Comparison of ENCODE assay signal across 23 cellular contexts in genomic region chr9:131482343-131483006, GRCh38. TPM values are rescaled to one million over a fixed set of nuclear protein-coding genes. Genes with fewer than 3 reads are reported as not detected.
DNase-seq lines count a peak whose midpoint lies in the region; ATAC-seq, FAIRE-seq and TF ChIP-seq lines count a peak whose summit lies in the region.
"Had no signal": no experiment of that assay in that cellular context is flagged by ENCODE, and none has a peak within 500 bp of the region (broad histone marks: within the 10 kb centered on the region; RNA-seq: fewer than 3 reads in every experiment).

No MANE protein-coding gene starts in this region.

- H3K4me3 Mint-ChIP-seq in CD4-positive, alpha-beta T cell: no peak overlapping the region
- H3K4me3 Mint-ChIP-seq: activated CD4-positive, alpha-beta memory T cell treated with anti-CD3 and anti-CD28 coated beads, Interleukin-2, amount 10 ng/mL, durations not matched to agents 7 days and 5 days had no signal

- H3K27me3 Mint-ChIP-seq in CD4-positive, alpha-beta T cell: no peaks in the 10 kb centered on the region
- H3K27me3 Mint-ChIP-seq: activated CD4-positive, alpha-beta memory T cell treated with anti-CD3 and anti-CD28 coated beads, Interleukin-2, amount 10 ng/mL, durations not matched to agents 7 days and 5 days had no signal

- H3K9me3 ChIP-seq in CD4-positive, alpha-beta T cell (ENCODE audit: control insufficient read depth, low read length): no peaks in the 10 kb centered on the region
- H3K9me3 ChIP-seq in endothelial cell of umbilical vein (replicated peaks; ENCODE audit: control insufficient read depth, insufficient read depth, low read length) (no peaks in the 10 kb centered on the region), prostate gland (no peaks in the 10 kb centered on the region), transverse colon (no peaks in the 10 kb centered on the region)
- H3K9me3 ChIP-seq: left lung, stomach had no signal

- BruUV-seq in endothelial cell of umbilical vein (replicated peaks; lab: Mats Ljungman, UMichigan): TSS peak; percentile 53

- no peak for DNase-seq in CD4-positive, alpha-beta T cell
- DNase-seq in endothelial cell of umbilical vein (ENCODE audit: low read depth, low spot score): no peak
- no peak for DNase-seq in prostate gland (ENCODE audit: low spot score)
- DNase-seq in epidermal melanocyte (ENCODE audit: insufficient read length, low spot score): no peak
- DNase-seq in transverse colon: no peak
- no peak for DNase-seq in AG20443 (ENCODE audit: low spot score)
- DNase-seq: activated CD4-positive, alpha-beta memory T cell treated with anti-CD3 and anti-CD28 coated beads, Interleukin-2, amount 10 ng/mL, durations not matched to agents 7 days and 5 days; activated T-cell treated with anti-CD3 and anti-CD28 coated beads, Interleukin-2, amount 50 U/mL, for 1 hour; dermis blood vessel endothelial cell; DMS153; erythroblast; H7; NCI-H1436; NCI-H2171 treated with DMSO at 0.1 percent for 48 hours; occipital lobe; OCI-M1; stimulated activated CD4-positive, alpha-beta T cell treated with anti-CD3 and anti-CD28 coated beads, Interleukin-2, amount 100 ng/mL, for 24 hours; stomach had no signal

- peaks cover 6% of the 10 kb centered on the region for H3K4me1 Mint-ChIP-seq in CD4-positive, alpha-beta T cell (ENCODE audit: low read depth)
- H3K4me1 Mint-ChIP-seq: activated CD4-positive, alpha-beta memory T cell treated with anti-CD3 and anti-CD28 coated beads, Interleukin-2, amount 10 ng/mL, durations not matched to agents 7 days and 5 days had no signal

- no peak for FAIRE-seq in endothelial cell of umbilical vein (lab: Jason Lieb, UNC)
- FAIRE-seq: frontal cortex, GM12878 had no signal

- H3K27me3 ChIP-seq in CD4-positive, alpha-beta T cell (ENCODE audit: control insufficient read depth, insufficient read depth, low read length): no peaks in the 10 kb centered on the region
- H3K27me3 ChIP-seq in endothelial cell of umbilical vein (ENCODE audit: control insufficient read depth in 2 of 2, insufficient read depth in 2 of 2, low read length in 2 of 2): no peaks in the 10 kb centered on the region
- H3K27me3 ChIP-seq in prostate gland (replicated peaks; ENCODE audit: insufficient read depth): no peaks in the 10 kb centered on the region
- no peaks in the 10 kb centered on the region for H3K27me3 ChIP-seq in transverse colon
- H3K27me3 ChIP-seq: left lung, stomach had no signal

- WGBS in prostate gland: 64% methylated on average over 21 of the region's 24 CpGs
- 91 to 100% methylated on average over 1 to 24 of the region's 24 CpGs for WGBS in transverse colon (ENCODE audit: low coverage in 1 of 2), 2 donors

- intact Hi-C loops in CD4-positive, alpha-beta T cell (cut with DNase I, micrococcal nuclease): no loop called here
- intact Hi-C loops in endothelial cell of umbilical vein (cut with micrococcal nuclease) (no loop called here), prostate gland (cut with DNase I) (no loop called here), transverse colon (cut with DNase I; ENCODE audit: low total_unique reads) (no loop called here)

- no peak overlapping the region for H3K4me2 ChIP-seq in endothelial cell of umbilical vein (ENCODE audit: insufficient read depth, low read length)

- peak overlapping the region; percentile 73 for H3K27ac Mint-ChIP-seq in CD4-positive, alpha-beta T cell
- H3K27ac Mint-ChIP-seq: activated CD4-positive, alpha-beta memory T cell treated with anti-CD3 and anti-CD28 coated beads, Interleukin-2, amount 10 ng/mL, durations not matched to agents 7 days and 5 days had no signal

- no peak for TF ChIP-seq POLR2A in endothelial cell of umbilical vein (IDR thresholded peaks at IDR 0.05; ENCODE audit: low read depth, low read length)
- no peak for TF ChIP-seq POLR2A in prostate gland (IDR thresholded peaks at IDR 0.05)
- TF ChIP-seq POLR2A in GM18505 (IDR thresholded peaks at IDR 0.05; ENCODE audit: borderline replicate concordance, extremely low read depth, insufficient read depth, insufficient read length): no peak
- TF ChIP-seq POLR2A in transverse colon (IDR thresholded peaks at IDR 0.05): no peak

- POLR2A ChIA-PET in CD4-positive, alpha-beta T cell (lab: Charles Lee): interaction anchor here (0.5 kb wide), 1 partner anchor 24 kb away, joined by 3 read pairs; no protein-coding TSS in a partner anchor
- POLR2A ChIA-PET in endothelial cell of umbilical vein (lab: Charles Lee): no interaction called here

- in situ Hi-C loops in transverse colon (cut with MboI; ENCODE audit: low pct_ligation_motif_present in 1 of 4, low pct_unique_long_range_greater_than_20kb in 1 of 4, low sequenced_read_pairs in 3 of 4): loop anchor here in 3 of 4 donors (10.0 to 25.0 kb wide), 3 partner anchors 118 to 255 kb away; partner anchors contain the start of gene RAPGEF1 (in 1 of the 3)

- peaks cover 98% of the 10 kb centered on the region for H3K36me3 Mint-ChIP-seq in CD4-positive, alpha-beta T cell (ENCODE audit: low read depth)

- no peak overlapping the region for H2AFZ ChIP-seq in endothelial cell of umbilical vein (ENCODE audit: low read depth, low read length)

- no peak for TF ChIP-seq CTCF in CD4-positive, alpha-beta T cell (IDR thresholded peaks at IDR 0.05)
- TF ChIP-seq CTCF in VCaP (conservative IDR thresholded peaks at IDR 0.05) (no peak), endothelial cell of umbilical vein (IDR thresholded peaks at IDR 0.05; ENCODE audit: extremely low read depth in 1 of 2, insufficient read depth in 1 of 2, low read depth in 1 of 2, low read length in 2 of 2) (no peak), prostate gland (IDR thresholded peaks at IDR 0.05) (no peak), transverse colon (IDR thresholded peaks at IDR 0.05) (no peak)

- no peaks in the 10 kb centered on the region for H4K20me1 ChIP-seq in endothelial cell of umbilical vein (replicated peaks; ENCODE audit: control insufficient read depth, extremely low read depth, insufficient read depth, low read length)

- CTCF ChIA-PET in CD4-positive, alpha-beta T cell (lab: Charles Lee): no interaction called here
- CTCF ChIA-PET in endothelial cell of umbilical vein (lab: Charles Lee): no interaction called here

- H3K9ac ChIP-seq in endothelial cell of umbilical vein (replicated peaks; ENCODE audit: extremely low read depth, insufficient read depth, low read length): no peak overlapping the region

- no peaks in the 10 kb centered on the region for H3K4me1 ChIP-seq in endothelial cell of umbilical vein (ENCODE audit: control insufficient read depth, extremely low read depth, insufficient read depth, low read length)
- H3K4me1 ChIP-seq in prostate gland (replicated peaks): peaks cover 21% of the 10 kb centered on the region
- no peaks in the 10 kb centered on the region for H3K4me1 ChIP-seq in transverse colon
- H3K4me1 ChIP-seq: left lung had no signal

- no peaks in the 10 kb centered on the region for H3K9me1 ChIP-seq in endothelial cell of umbilical vein (replicated peaks; ENCODE audit: control insufficient read depth, extremely low read depth, insufficient read depth, low read length)

- no peak overlapping the region for H3K27ac ChIP-seq in CD4-positive, alpha-beta T cell (ENCODE audit: low read depth, low read length)
- H3K27ac ChIP-seq in VCaP (peak overlapping the region; percentile 63), endothelial cell of umbilical vein (ENCODE audit: insufficient read depth, low read depth, low read length) (no peak overlapping the region), prostate gland (peak overlapping the region; percentile 66 to 78), transverse colon (peak overlapping the region in 2 of 4 donors; percentile 31 to 44)
- H3K27ac ChIP-seq: left lung had no signal

- ATAC-seq in CD4-positive, alpha-beta T cell (ENCODE audit: poor library complexity): no peak
- no peak for ATAC-seq in GM18505 (IDR thresholded peaks at IDR 0.05; ENCODE audit: unreplicated experiment)
- ATAC-seq: GM12878, left lung had no signal

- H3K4me3 ChIP-seq in endothelial cell of umbilical vein (replicated peaks in 1 of 3; ENCODE audit: insufficient read depth in 1 of 3, low read depth in 1 of 3, low read length in 3 of 3): no peak overlapping the region
- H3K4me3 ChIP-seq in prostate gland: no peak overlapping the region
- H3K4me3 ChIP-seq in transverse colon: no peak overlapping the region
- H3K4me3 ChIP-seq: GM12878, left lung, stomach had no signal

- peaks cover 41 to 82% of the 10 kb centered on the region in 2 experiments for H3K36me3 ChIP-seq in endothelial cell of umbilical vein (ENCODE audit: control insufficient read depth in 2 of 2, extremely low read depth in 1 of 2, insufficient read depth in 2 of 2, low read length in 2 of 2)
- H3K36me3 ChIP-seq in prostate gland: peaks cover 13 to 29% of the 10 kb centered on the region in 2 donors
- peaks cover 0 to 78% (median 27%) of the 10 kb centered on the region in 4 donors for H3K36me3 ChIP-seq in transverse colon

- no peaks in the 10 kb centered on the region for H3K9me3 Mint-ChIP-seq in CD4-positive, alpha-beta T cell
- H3K9me3 Mint-ChIP-seq: activated CD4-positive, alpha-beta memory T cell treated with anti-CD3 and anti-CD28 coated beads, Interleukin-2, amount 10 ng/mL, durations not matched to agents 7 days and 5 days had no signal

- no peak for TF ChIP-seq EP300 in transverse colon (IDR thresholded peaks at IDR 0.05; ENCODE audit: low read depth)

- H3K79me2 ChIP-seq in endothelial cell of umbilical vein (ENCODE audit: control insufficient read depth, insufficient read depth, low read length): peaks cover 12% of the 10 kb centered on the region

- dilution Hi-C loops in endothelial cell of umbilical vein (cut with MboI; ENCODE audit: extremely low pct_ligation_motif_present, low sequenced_read_pairs): no loop called here

RNA-seq across cellular contexts. Expression of gene POMT1, which starts 20.2 kb away (rescaled TPM):
- total RNA-seq in CD4-positive, alpha-beta T cell: 10 to 100 TPM; 50.1 to 50.5 TPM
- total RNA-seq in endothelial cell of umbilical vein (39.1 and 44.7 TPM in 2 replicates), prostate gland (10 to 100 TPM; 36.5 to 59.5 TPM), transverse colon (100 to 1,000 TPM in 1 of 4 donors, 10 to 100 TPM in 3; 37.5 to 178 (median 69.5) TPM)
- 53.9 and 55.6 TPM in 2 replicates for polyA plus RNA-seq in endothelial cell of umbilical vein
- 29.0 and 29.6 TPM in 2 replicates for polyA plus RNA-seq in endothelial cell of umbilical vein (2011; cell fraction: cytosol; rRNA removed)
- 207 and 214 TPM in 2 replicates for polyA plus RNA-seq in endothelial cell of umbilical vein (2011; cell fraction: nucleus; rRNA removed)
- 29.0 and 38.9 TPM in 2 replicates for polyA plus RNA-seq in endothelial cell of umbilical vein (2012)
- 40.5 and 47.2 TPM in 2 replicates for polyA minus RNA-seq in endothelial cell of umbilical vein
- polyA minus RNA-seq in endothelial cell of umbilical vein (2011; cell fraction: cytosol; rRNA and poly(A)+ RNA removed): 10.9 TPM
- polyA minus RNA-seq in endothelial cell of umbilical vein (2011; cell fraction: nucleus; rRNA and poly(A)+ RNA removed): 31.4 and 38.4 TPM in 2 replicates

RNA-seq across cellular contexts. Expression of gene UCK1, which starts 48.6 kb away (rescaled TPM):
- total RNA-seq in CD4-positive, alpha-beta T cell: 10 to 100 TPM; 22.1 to 22.5 TPM
- total RNA-seq in endothelial cell of umbilical vein: 23.6 and 24.1 TPM in 2 replicates
- polyA plus RNA-seq in endothelial cell of umbilical vein: 28.0 and 30.1 TPM in 2 replicates
- polyA plus RNA-seq in endothelial cell of umbilical vein (2011; cell fraction: cytosol; rRNA removed): 24.9 and 25.3 TPM in 2 replicates
- 27.7 and 29.2 TPM in 2 replicates for polyA plus RNA-seq in endothelial cell of umbilical vein (2011; cell fraction: nucleus; rRNA removed)
- 20.4 and 23.2 TPM in 2 replicates for polyA plus RNA-seq in endothelial cell of umbilical vein (2012)
- 22.2 and 24.3 TPM in 2 replicates for polyA minus RNA-seq in endothelial cell of umbilical vein
- polyA minus RNA-seq in endothelial cell of umbilical vein (2011; cell fraction: cytosol; rRNA and poly(A)+ RNA removed): 31.7 TPM
- polyA minus RNA-seq in endothelial cell of umbilical vein (2011; cell fraction: nucleus; rRNA and poly(A)+ RNA removed): 7.7 and 11.5 TPM in 2 replicates
- total RNA-seq in prostate gland: 10 to 100 TPM; 47.6 to 48.2 TPM
- 10 to 100 TPM; 10.5 to 63.6 (median 35.3) TPM for total RNA-seq in transverse colon

Comparison
In these comparisons a context has a peak if more than half of its experiments do, and no peak if none do; other contexts are left out.
1. H3K27ac ChIP-seq: peak in VCaP (single experiment) and prostate gland (2 of 2); none in CD4-positive, alpha-beta T cell (single experiment) and endothelial cell of umbilical vein (single experiment).